8 cellular contexts compared by ENCODE assay signal in genomic region chr9:764105-764524, GRCh38.
DNase-seq lines count a peak whose midpoint lies in the region; ATAC-seq and TF ChIP-seq lines count a peak whose summit lies in the region.

No MANE protein-coding gene starts in this region.

- H3K4me3 ChIP-seq in CD4-positive, CD25-positive, alpha-beta regulatory T cell (ENCODE audit: low read depth, low read length): no peak overlapping the region
- H3K4me3 ChIP-seq in astrocyte of the spinal cord (ENCODE audit: low read depth, low read length): no peak overlapping the region
- H3K4me3 ChIP-seq in BE2C (ENCODE audit: low read depth, low read length): no peak overlapping the region

- TF ChIP-seq CTCF in astrocyte of the spinal cord (IDR thresholded peaks at IDR 0.05; ENCODE audit: low read depth, low read length) (peak; percentile 77), BE2C (IDR thresholded peaks at IDR 0.05; ENCODE audit: low read depth, low read length) (no peak)

- no peak overlapping the region for H3K27ac Mint-ChIP-seq in CD4-positive, CD25-positive, alpha-beta regulatory T cell
- H3K27ac Mint-ChIP-seq in immature natural killer cell: no peak overlapping the region

- H3K4me3 Mint-ChIP-seq in CD4-positive, CD25-positive, alpha-beta regulatory T cell: no peak overlapping the region
- peak overlapping the region in 1 of 5 donors; percentile 73 for H3K4me3 Mint-ChIP-seq in immature natural killer cell

- no peaks in the 10 kb centered on the region for H3K36me3 ChIP-seq in CD4-positive, CD25-positive, alpha-beta regulatory T cell (ENCODE audit: control insufficient read depth, insufficient read depth, low read length)
- H3K36me3 ChIP-seq in BE2C: no peaks in the 10 kb centered on the region

- H3K9me3 ChIP-seq in CD4-positive, CD25-positive, alpha-beta regulatory T cell (ENCODE audit: control insufficient read depth in 2 of 2, low read length in 2 of 2): no peaks in the 10 kb centered on the region
- no peaks in the 10 kb centered on the region; the same call in 1 of the 2 replicates for H3K9me3 ChIP-seq in BE2C

- no peaks in the 10 kb centered on the region for H3K36me3 Mint-ChIP-seq in CD4-positive, CD25-positive, alpha-beta regulatory T cell
- H3K36me3 Mint-ChIP-seq in immature natural killer cell: no peaks in the 10 kb centered on the region

- no peak overlapping the region for H3K27ac ChIP-seq in CD4-positive, CD25-positive, alpha-beta regulatory T cell (ENCODE audit: insufficient read depth, low read length, poor library complexity, severe bottlenecking)

- H3K27me3 ChIP-seq in CD4-positive, CD25-positive, alpha-beta regulatory T cell (ENCODE audit: control insufficient read depth, insufficient read depth, low read length): peaks cover 3% of the 10 kb centered on the region
- no peaks in the 10 kb centered on the region for H3K27me3 ChIP-seq in BE2C

- DNase-seq in CD4-positive, CD25-positive, alpha-beta regulatory T cell: peak; percentile 4 to 68 (median 22)
- DNase-seq in HT-29 (ENCODE audit: low spot score) (peak; percentile 87), OCI-M1 (lab: John Stamatoyannopoulos, UW) (peak; percentile 72), astrocyte of the spinal cord (ENCODE audit: low read depth, low spot score) (peak; percentile 48), immature natural killer cell (peak; percentile 22 to 44 (median 27)), BE2C (no peak)
- peak; percentile 39 for DNase-seq in stimulated activated CD4-positive, alpha-beta T cell treated with anti-CD3 and anti-CD28 coated beads, Interleukin-1b, Interleukin-23, amount 100 ng/mL, for 48 hours

- in situ Hi-C loops in astrocyte of the spinal cord (cut with HindIII; ENCODE audit: low sequenced_read_pairs): no loop called here

- H3K9me3 Mint-ChIP-seq in CD4-positive, CD25-positive, alpha-beta regulatory T cell: peaks cover 0 to 2% (median 0%) of the 10 kb centered on the region in 7 donors
- H3K9me3 Mint-ChIP-seq in immature natural killer cell: no peaks in the 10 kb centered on the region

- H3K4me1 Mint-ChIP-seq in CD4-positive, CD25-positive, alpha-beta regulatory T cell: peaks cover 0 to 8% (median 5%) of the 10 kb centered on the region in 4 donors
- peaks cover 2 to 7% of the 10 kb centered on the region in 2 donors for H3K4me1 Mint-ChIP-seq in immature natural killer cell

- ATAC-seq in CD4-positive, CD25-positive, alpha-beta regulatory T cell (ENCODE audit: low read depth in 2 of 2): peak; percentile 68 to 80
- peak; percentile 96 for ATAC-seq in GM19043 (IDR thresholded peaks at IDR 0.05; ENCODE audit: low read depth, unreplicated experiment)

- H3K27me3 Mint-ChIP-seq in CD4-positive, CD25-positive, alpha-beta regulatory T cell: peaks cover 43% of the 10 kb centered on the region
- H3K27me3 Mint-ChIP-seq in immature natural killer cell (ENCODE audit: low read depth in 3 of 3): peaks cover 2 to 19% (median 5%) of the 10 kb centered on the region in 3 donors

- peaks cover 3% of the 10 kb centered on the region for H3K4me1 ChIP-seq in CD4-positive, CD25-positive, alpha-beta regulatory T cell (ENCODE audit: control insufficient read depth, insufficient read depth, low read length, poor library complexity, severe bottlenecking)
- no peaks in the 10 kb centered on the region for H3K4me1 ChIP-seq in BE2C
